In the genomic region with DNA sequence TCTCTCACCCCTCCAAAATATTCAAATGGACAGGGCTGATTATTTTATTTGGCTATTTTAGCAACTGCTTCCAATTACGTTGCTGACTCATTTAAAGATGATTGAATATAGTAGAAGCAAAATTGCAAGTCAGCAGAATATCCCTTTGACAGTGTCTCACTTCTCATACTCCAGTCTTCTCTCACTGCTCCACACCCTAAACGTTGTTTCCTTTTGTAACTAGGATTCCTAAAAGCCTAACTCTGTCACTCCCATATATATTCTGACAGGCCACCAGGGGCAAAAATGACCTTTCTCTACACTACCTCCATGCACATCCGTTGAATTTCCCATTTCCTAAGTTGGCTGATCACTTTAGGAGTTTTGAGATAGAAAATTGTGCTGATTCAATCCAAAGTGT, we compare ENCODE assay signal across 1 cellular context.
TF ChIP-seq lines count a peak whose summit lies in the region.

No MANE protein-coding gene starts in this region.

TF ChIP-seq in IMR-90, 13 proteins besides CTCF, POLR2A, EP300 and RAD21:
- TF ChIP-seq CHD1 (IDR thresholded peaks at IDR 0.05; ENCODE audit: low read depth, low read length): no peak
- TF ChIP-seq MAFK (IDR thresholded peaks at IDR 0.05; ENCODE audit: low read depth, low read length): peak; percentile 98
TF ChIP-seq in IMR-90: peak in this region for 1.
